In the genomic region with DNA sequence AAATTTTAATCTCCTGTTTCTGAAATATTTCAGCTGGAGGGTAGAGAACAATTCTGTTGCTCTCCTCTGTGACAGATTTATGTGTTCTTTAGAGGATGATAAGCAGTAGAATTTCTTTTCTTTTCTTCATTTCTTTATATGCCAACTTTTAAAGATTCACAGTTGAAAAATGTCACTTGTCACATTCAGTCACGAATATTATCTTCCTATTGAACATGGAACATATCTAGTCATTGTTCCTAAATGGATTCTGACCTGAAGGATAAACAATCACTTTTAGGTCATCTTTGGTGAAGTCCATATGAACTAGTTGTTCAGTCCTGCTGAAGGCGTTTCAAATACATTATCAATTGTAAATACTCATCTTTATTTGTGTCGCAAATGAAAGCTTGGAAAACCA, we compare ENCODE assay signal across 29 cellular contexts.
"Had no signal": no experiment of that assay in that cellular context is flagged by ENCODE, and none has a peak within 500 bp of the region (broad histone marks: within the 10 kb centered on the region; RNA-seq: fewer than 3 reads in every experiment).

No MANE protein-coding gene starts in this region.

- H3K36me3 Mint-ChIP-seq: naive B cell; stimulated activated effector memory CD8-positive, alpha-beta T cell treated with anti-CD3 and anti-CD28 coated beads, Interleukin-12 subunit alpha, Interleukin-12 subunit beta, amount 100 ng/mL, for 72 hours had no signal

- H3K27ac Mint-ChIP-seq: activated B cell treated with CpG ODN at 0.5 μM for 24 hours; activated CD8-positive, alpha-beta T cell treated with anti-CD3 and anti-CD28 coated beads for 36 hours; activated naive CD4-positive, alpha-beta T cell treated with anti-CD3 and anti-CD28 coated beads, Interleukin-2, amount 50 U/mL, for 24 hours; activated naive CD8-positive, alpha-beta T cell treated with anti-CD3 and anti-CD28 coated beads, Interleukin-2, amount 50 U/mL, for 24 hours; activated T-helper 2 cell treated with anti-CD3 and anti-CD28 coated beads, Interferon-gamma antibody, Interleukin-2, Interleukin-4, amounts not matched to agents 10 μg/mL and 5 μg/mL and 100 μg/mL, durations not matched to agents 14 hours and 24 hours and 36 hours; dendritic cell treated with granulocyte-macrophage colony-stimulating factor and Interleukin-4, amounts not matched to agents 40 ng/mL and 50 ng/mL, for 4 days; naive B cell; nephron progenitor cell; progenitor cell of endocrine pancreas; stimulated activated effector memory CD8-positive, alpha-beta T cell treated with anti-CD3 and anti-CD28 coated beads, Interleukin-12 subunit alpha, Interleukin-12 subunit beta, amount 100 ng/mL, for 72 hours; stimulated activated naive CD8-positive, alpha-beta T cell treated with anti-CD3 and anti-CD28 coated beads, Interleukin-15, Interleukin-2, amounts not matched to agents 100 ng/mL and 50 ng/mL, for 24 hours; T-helper 2 cell treated with Interferon-gamma antibody and Interleukin-4, amounts not matched to agents 5 μg/mL and 100 μg/mL, for 36 hours had no signal

- H3K4me3 ChIP-seq: breast epithelium, esophagus squamous epithelium, gastroesophageal sphincter, hepatocyte, ovary, right lobe of liver, skin epidermis, thoracic aorta, upper lobe of left lung had no signal

- H3K27ac ChIP-seq: breast epithelium, epithelial cell of prostate, esophagus squamous epithelium, gastroesophageal sphincter, hepatocyte, neutrophil, ovary, right lobe of liver, skin epidermis, thoracic aorta, upper lobe of left lung had no signal

- H3K27me3 Mint-ChIP-seq: activated B cell treated with CpG ODN at 0.5 μM for 24 hours; activated CD8-positive, alpha-beta T cell treated with anti-CD3 and anti-CD28 coated beads for 36 hours; activated naive CD4-positive, alpha-beta T cell treated with anti-CD3 and anti-CD28 coated beads, Interleukin-2, amount 50 U/mL, for 24 hours; activated naive CD8-positive, alpha-beta T cell treated with anti-CD3 and anti-CD28 coated beads, Interleukin-2, amount 50 U/mL, for 24 hours; dendritic cell treated with granulocyte-macrophage colony-stimulating factor and Interleukin-4, amounts not matched to agents 40 ng/mL and 50 ng/mL, for 4 days; naive B cell; progenitor cell of endocrine pancreas; stimulated activated naive CD8-positive, alpha-beta T cell treated with anti-CD3 and anti-CD28 coated beads, Interleukin-15, Interleukin-2, amounts not matched to agents 100 ng/mL and 50 ng/mL, for 24 hours had no signal

- H3K4me1 Mint-ChIP-seq: activated B cell treated with CpG ODN at 0.5 μM for 24 hours, naive B cell had no signal

- DNase-seq: activated B cell treated with CpG ODN at 0.5 μM for 24 hours; activated CD4-positive, alpha-beta T cell treated with anti-CD3 and anti-CD28 coated beads, Interleukin-2, amount 50 U/mL, for 1 hour; activated CD8-positive, alpha-beta T cell treated with anti-CD3 and anti-CD28 coated beads for 36 hours; activated naive CD8-positive, alpha-beta T cell treated with anti-CD3 and anti-CD28 coated beads, Interleukin-2, amount 50 U/mL, for 24 hours; activated T-cell treated with anti-CD3 and anti-CD28 coated beads, Interleukin-2, amount 50 U/mL, for 48 hours; amygdala; central memory CD4-positive, alpha-beta T cell; esophagus squamous epithelium; left colon; naive B cell; nephron progenitor cell; ovary; right lobe of liver; stimulated activated CD4-positive, alpha-beta T cell treated with anti-CD3 and anti-CD28 coated beads, Interleukin-4, amount 100 ng/mL, for 24 hours; upper lobe of left lung had no signal

- H3K27me3 ChIP-seq: breast epithelium, esophagus squamous epithelium, gastroesophageal sphincter, hepatocyte, neutrophil, ovary, right lobe of liver, upper lobe of left lung had no signal

- H3K9me3 Mint-ChIP-seq: activated B cell treated with CpG ODN at 0.5 μM for 24 hours; activated CD8-positive, alpha-beta T cell treated with anti-CD3 and anti-CD28 coated beads for 36 hours; activated naive CD4-positive, alpha-beta T cell treated with anti-CD3 and anti-CD28 coated beads, Interleukin-2, amount 50 U/mL, for 24 hours; activated naive CD8-positive, alpha-beta T cell treated with anti-CD3 and anti-CD28 coated beads, Interleukin-2, amount 50 U/mL, for 24 hours; activated T-helper 2 cell treated with anti-CD3 and anti-CD28 coated beads, Interferon-gamma antibody, Interleukin-2, Interleukin-4, amounts not matched to agents 10 μg/mL and 5 μg/mL and 100 μg/mL, durations not matched to agents 14 hours and 24 hours and 36 hours; nephron progenitor cell; stimulated activated effector memory CD8-positive, alpha-beta T cell treated with anti-CD3 and anti-CD28 coated beads, Interleukin-12 subunit alpha, Interleukin-12 subunit beta, amount 100 ng/mL, for 72 hours; stimulated activated naive CD8-positive, alpha-beta T cell treated with anti-CD3 and anti-CD28 coated beads, Interleukin-15, Interleukin-2, amounts not matched to agents 100 ng/mL and 50 ng/mL, for 24 hours; T-helper 2 cell treated with Interferon-gamma antibody and Interleukin-4, amounts not matched to agents 5 μg/mL and 100 μg/mL, for 36 hours had no signal

- H3K9me3 ChIP-seq: breast epithelium, esophagus squamous epithelium, gastroesophageal sphincter, neutrophil, ovary, right lobe of liver, thoracic aorta, upper lobe of left lung had no signal

- H3K36me3 ChIP-seq: breast epithelium, esophagus squamous epithelium, gastroesophageal sphincter, neutrophil, ovary, right lobe of liver, thoracic aorta, upper lobe of left lung had no signal

- H3K4me3 Mint-ChIP-seq: activated B cell treated with CpG ODN at 0.5 μM for 24 hours; activated CD8-positive, alpha-beta T cell treated with anti-CD3 and anti-CD28 coated beads for 36 hours; activated naive CD4-positive, alpha-beta T cell treated with anti-CD3 and anti-CD28 coated beads, Interleukin-2, amount 50 U/mL, for 24 hours; activated naive CD8-positive, alpha-beta T cell treated with anti-CD3 and anti-CD28 coated beads, Interleukin-2, amount 50 U/mL, for 24 hours; dendritic cell treated with granulocyte-macrophage colony-stimulating factor and Interleukin-4, amounts not matched to agents 40 ng/mL and 50 ng/mL, for 4 days; naive B cell; nephron progenitor cell; stimulated activated effector memory CD8-positive, alpha-beta T cell treated with anti-CD3 and anti-CD28 coated beads, Interleukin-12 subunit alpha, Interleukin-12 subunit beta, amount 100 ng/mL, for 72 hours; stimulated activated naive CD8-positive, alpha-beta T cell treated with anti-CD3 and anti-CD28 coated beads, Interleukin-15, Interleukin-2, amounts not matched to agents 100 ng/mL and 50 ng/mL, for 24 hours; T-helper 2 cell treated with Interferon-gamma antibody and Interleukin-4, amounts not matched to agents 5 μg/mL and 100 μg/mL, for 36 hours had no signal

- H3K4me1 ChIP-seq: breast epithelium, esophagus squamous epithelium, gastroesophageal sphincter, right lobe of liver, upper lobe of left lung had no signal
